1 cellular context compared by ENCODE assay signal in genomic region chr7:1741751-1742554, GRCh38.
TF ChIP-seq lines count a peak whose summit lies in the region.

No MANE protein-coding gene starts in this region.

TF ChIP-seq in HepG2, 621 proteins besides CTCF, POLR2A, EP300 and RAD21 (continued from another document and continues in another):
- TF ChIP-seq ZNF407 (CRISPR knock-in tag; IDR thresholded peaks at IDR 0.05; ENCODE audit: not compliant biosample characterization) (no peak), YY1 (IDR thresholded peaks at IDR 0.05; ENCODE audit: insufficient read depth, insufficient replicate concordance, low read depth, low read length) (peak; percentile 24), ZNF30 (CRISPR knock-in tag; IDR thresholded peaks at IDR 0.05) (no peak), ZUFSP (CRISPR knock-in tag; IDR thresholded peaks at IDR 0.05; ENCODE audit: borderline replicate concordance) (no peak), RNF219 (CRISPR knock-in tag; IDR thresholded peaks at IDR 0.05) (no peak), ZSCAN21 (CRISPR knock-in tag; IDR thresholded peaks at IDR 0.05; ENCODE audit: borderline replicate concordance) (peak; percentile 67; the same call in 1 of the 2 replicates), CENPT (CRISPR knock-in tag; IDR thresholded peaks at IDR 0.05; ENCODE audit: low read depth) (no peak), RFXAP (CRISPR knock-in tag; IDR thresholded peaks at IDR 0.05; ENCODE audit: borderline replicate concordance) (no peak), ONECUT2 (CRISPR knock-in tag; IDR thresholded peaks at IDR 0.05) (no peak), HCFC1 (IDR thresholded peaks at IDR 0.05; ENCODE audit: low read depth, low read length) (no peak), EHMT2 (IDR thresholded peaks at IDR 0.05; ENCODE audit: borderline replicate concordance, low read depth, low read length) (no peak), GTF2F1 (IDR thresholded peaks at IDR 0.05; ENCODE audit: low read length) (no peak), MYC (CRISPR knock-in tag; IDR thresholded peaks at IDR 0.05; ENCODE audit: borderline replicate concordance) (peak; percentile 87), ATF7-NPFF (CRISPR knock-in tag; IDR thresholded peaks at IDR 0.05; ENCODE audit: low read depth) (peak; percentile 43), XRCC5 (optimal IDR thresholded peaks at IDR 0.05; ENCODE audit: low read length) (no peak), MZF1 (CRISPR knock-in tag; IDR thresholded peaks at IDR 0.05; ENCODE audit: borderline replicate concordance) (no peak), REXO4 (CRISPR knock-in tag; IDR thresholded peaks at IDR 0.05; ENCODE audit: borderline replicate concordance) (no peak), ZNF550 (CRISPR knock-in tag; IDR thresholded peaks at IDR 0.05; ENCODE audit: borderline replicate concordance) (no peak), LCORL (IDR thresholded peaks at IDR 0.05) (no peak), LCORL (CRISPR knock-in tag; IDR thresholded peaks at IDR 0.05) (no peak), SP1 (IDR thresholded peaks at IDR 0.05) (no peak), SP1 (CRISPR knock-in tag; IDR thresholded peaks at IDR 0.05) (no peak), CERS6 (CRISPR knock-in tag; IDR thresholded peaks at IDR 0.05) (0 out of 2 replicates have a peak, but pooled peaks have one; percentile 15), ZNF710 (CRISPR knock-in tag; IDR thresholded peaks at IDR 0.05; ENCODE audit: borderline replicate concordance) (no peak), CEBPZ (IDR thresholded peaks at IDR 0.05; ENCODE audit: low read length) (no peak), DBP (CRISPR knock-in tag; IDR thresholded peaks at IDR 0.05; ENCODE audit: not compliant biosample characterization) (no peak), ZBTB49 (CRISPR knock-in tag; IDR thresholded peaks at IDR 0.05; ENCODE audit: borderline replicate concordance) (no peak), ZIK1 (CRISPR knock-in tag; IDR thresholded peaks at IDR 0.05; ENCODE audit: borderline replicate concordance, low read depth) (peak; percentile 69; the same call in 1 of the 2 replicates), ZMAT3 (CRISPR knock-in tag; conservative IDR thresholded peaks at IDR 0.05) (no peak), PRDM4 (CRISPR knock-in tag; IDR thresholded peaks at IDR 0.05; ENCODE audit: borderline replicate concordance) (no peak)
